ENCODE assay signal across 9 cellular contexts in the genomic region with DNA sequence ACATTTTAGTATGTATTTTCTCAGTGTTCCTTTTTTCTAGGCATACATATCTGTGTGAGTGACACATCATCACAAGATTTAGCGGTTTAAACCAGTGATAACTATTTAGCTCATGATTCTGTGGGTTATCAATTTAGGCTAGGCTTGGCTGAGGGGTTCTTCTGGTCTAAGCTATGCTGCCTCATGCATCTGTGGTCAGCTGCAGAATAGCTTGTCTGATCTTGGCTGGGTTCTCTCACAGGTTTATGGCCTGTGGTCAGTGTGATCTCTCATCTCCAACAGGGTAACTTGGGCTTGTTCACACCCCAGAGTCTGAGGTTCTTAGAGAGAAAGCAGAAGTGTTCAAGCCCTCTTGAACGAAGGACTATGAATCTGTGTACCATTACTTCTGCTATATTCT.
DNase-seq lines count a peak whose midpoint lies in the region; ATAC-seq and TF ChIP-seq lines count a peak whose summit lies in the region.
"Had no signal": no experiment of that assay in that cellular context is flagged by ENCODE, and none has a peak within 500 bp of the region (broad histone marks: within the 10 kb centered on the region; RNA-seq: fewer than 3 reads in every experiment).

No MANE protein-coding gene starts in this region.

- no peak for TF ChIP-seq CTCF in NB4 (IDR thresholded peaks at IDR 0.05; ENCODE audit: low read depth, low read length)
- no peak for TF ChIP-seq CTCF in natural killer cell (IDR thresholded peaks at IDR 0.05)

- peak overlapping the region; percentile 91 to 92 for H3K27ac Mint-ChIP-seq in natural killer cell
- H3K27ac Mint-ChIP-seq in activated T-helper 2 cell treated with anti-CD3 and anti-CD28 coated beads, Interferon-gamma antibody, Interleukin-2, Interleukin-4, amounts not matched to agents 10 μg/mL and 5 μg/mL and 100 μg/mL, durations not matched to agents 14 hours and 24 hours and 36 hours = no peak overlapping the region

- peaks cover 2 to 3% of the 10 kb centered on the region in 2 donors for H3K9me3 Mint-ChIP-seq in natural killer cell
- peaks cover 3% of the 10 kb centered on the region for H3K9me3 Mint-ChIP-seq in activated T-helper 2 cell treated with anti-CD3 and anti-CD28 coated beads, Interferon-gamma antibody, Interleukin-2, Interleukin-4, amounts not matched to agents 10 μg/mL and 5 μg/mL and 100 μg/mL, durations not matched to agents 14 hours and 24 hours and 36 hours

- no peaks in the 10 kb centered on the region for H3K27me3 Mint-ChIP-seq in natural killer cell (ENCODE audit: low read depth in 2 of 2)
- no peaks in the 10 kb centered on the region for H3K27me3 Mint-ChIP-seq in activated T-helper 2 cell treated with anti-CD3 and anti-CD28 coated beads, Interferon-gamma antibody, Interleukin-2, Interleukin-4, amounts not matched to agents 10 μg/mL and 5 μg/mL and 100 μg/mL, durations not matched to agents 14 hours and 24 hours and 36 hours (ENCODE audit: low read depth)

- TF ChIP-seq POLR2A in NB4 (IDR thresholded peaks at IDR 0.05; ENCODE audit: extremely low read depth, insufficient read length) = no peak

- H3K4me1 Mint-ChIP-seq in natural killer cell = peaks cover 44 to 53% of the 10 kb centered on the region in 2 donors
- H3K4me1 Mint-ChIP-seq in activated T-helper 2 cell treated with anti-CD3 and anti-CD28 coated beads, Interferon-gamma antibody, Interleukin-2, Interleukin-4, amounts not matched to agents 10 μg/mL and 5 μg/mL and 100 μg/mL, durations not matched to agents 14 hours and 24 hours and 36 hours (ENCODE audit: low read depth) = peaks cover 12% of the 10 kb centered on the region

- no peaks in the 10 kb centered on the region for H3K36me3 Mint-ChIP-seq in natural killer cell
- H3K36me3 Mint-ChIP-seq in activated T-helper 2 cell treated with anti-CD3 and anti-CD28 coated beads, Interferon-gamma antibody, Interleukin-2, Interleukin-4, amounts not matched to agents 10 μg/mL and 5 μg/mL and 100 μg/mL, durations not matched to agents 14 hours and 24 hours and 36 hours (ENCODE audit: low read depth) = peaks cover 21% of the 10 kb centered on the region

- peak overlapping the region; percentile 87 for H3K4me3 Mint-ChIP-seq in natural killer cell
- no peak overlapping the region for H3K4me3 Mint-ChIP-seq in activated T-helper 2 cell treated with anti-CD3 and anti-CD28 coated beads, Interferon-gamma antibody, Interleukin-2, Interleukin-4, amounts not matched to agents 10 μg/mL and 5 μg/mL and 100 μg/mL, durations not matched to agents 14 hours and 24 hours and 36 hours (ENCODE audit: low read depth)

- peak; percentile 62 for ATAC-seq in GM18909 (IDR thresholded peaks at IDR 0.05; ENCODE audit: poor library complexity, unreplicated experiment)
- ATAC-seq in HG02610 (IDR thresholded peaks at IDR 0.05; ENCODE audit: unreplicated experiment) = peak; percentile 84
- ATAC-seq in natural killer cell = peak; percentile 88 to 94 (median 92)

- intact Hi-C loops in natural killer cell (cut with micrococcal nuclease) = loop anchor here (2.0 to 5.0 kb wide), 3 partner anchors 178 to 856 kb away; a partner anchor contains a TSS
- intact Hi-C loops in activated T-helper 2 cell treated with anti-CD3 and anti-CD28 coated beads, Interferon-gamma antibody, Interleukin-2, Interleukin-4, amounts not matched to agents 10 μg/mL and 5 μg/mL and 100 μg/mL, durations not matched to agents 14 hours and 24 hours and 36 hours (cut with micrococcal nuclease) = no loop called here

- H3K4me3 ChIP-seq in NB4 (ENCODE audit: low read depth, low read length) = no peak overlapping the region
- H3K4me3 ChIP-seq: lung, Peyer's patch had no signal

- DNase-seq in NB4 (ENCODE audit: low read depth) (peak; percentile 72), natural killer cell (peak; percentile 48), NCI-H1417 treated with DMSO at 0.1 percent for 48 hours (lab: John Stamatoyannopoulos, UW) (no peak), SHP77 treated with DMSO at 0.1 percent for 48 hours (lab: John Stamatoyannopoulos, UW) (no peak)
- DNase-seq in activated T-helper 2 cell treated with anti-CD3 and anti-CD28 coated beads, Interferon-gamma antibody, Interleukin-2, Interleukin-4, amounts not matched to agents 10 μg/mL and 5 μg/mL and 100 μg/mL, durations not matched to agents 14 hours and 24 hours and 36 hours (ENCODE audit: low spot score) = no peak
- DNase-seq: Peyer's patch had no signal

Comparison
In these comparisons a context has a peak if more than half of its experiments do, and no peak if none do; other contexts are left out.
1. DNase-seq: peak in NB4 (single experiment) and natural killer cell (single experiment); none in NCI-H1417 treated with DMSO at 0.1 percent for 48 hours (single experiment), activated T-helper 2 cell treated with anti-CD3 and anti-CD28 coated beads, Interferon-gamma antibody, Interleukin-2, Interleukin-4, amounts not matched to agents 10 μg/mL and 5 μg/mL and 100 μg/mL, durations not matched to agents 14 hours and 24 hours and 36 hours (single experiment) and SHP77 treated with DMSO at 0.1 percent for 48 hours (single experiment).
2. Peak in every context shown above with its lines, with median percentiles within 50 percentile points of each other: ATAC-seq.